Comparison of ENCODE assay signal across 11 cellular contexts in genomic region chr3:158094235-158094916, GRCh38. TPM values are rescaled to one million over a fixed set of nuclear protein-coding genes. Genes with fewer than 3 reads are reported as not detected.
DNase-seq lines count a peak whose midpoint lies in the region; ATAC-seq, FAIRE-seq and TF ChIP-seq lines count a peak whose summit lies in the region.
"Had no signal": no experiment of that assay in that cellular context is flagged by ENCODE, and none has a peak within 500 bp of the region (broad histone marks: within the 10 kb centered on the region; RNA-seq: fewer than 3 reads in every experiment).

No MANE protein-coding gene starts in this region.

- no peak overlapping the region for H2BK5ac ChIP-seq in mesenchymal stem cell (ENCODE audit: low read depth, low read length, poor library complexity, severe bottlenecking)

- peak overlapping the region; percentile 62 for H2AFZ ChIP-seq in mesenchymal stem cell (ENCODE audit: low read depth, low read length)

- H2BK12ac ChIP-seq in mesenchymal stem cell (ENCODE audit: low read length in 2 of 2), result no peak overlapping the region

- no peak overlapping the region for H3K27ac ChIP-seq in mesenchymal stem cell (ENCODE audit: low read length, poor library complexity, severe bottlenecking)
- H3K27ac ChIP-seq: gastroesophageal sphincter had no signal

- no peak for TF ChIP-seq POLR2A in GM12892 (IDR thresholded peaks at IDR 0.05; ENCODE audit: low read depth, low read length)

- no peaks in the 10 kb centered on the region for H3K79me1 ChIP-seq in mesenchymal stem cell (replicated peaks; ENCODE audit: low read length, poor library complexity, severe bottlenecking)

- H2AK5ac ChIP-seq in mesenchymal stem cell (ENCODE audit: low read length, severe bottlenecking), result no peak overlapping the region

- peak overlapping the region in 1 of 2 experiments; percentile 8 for H3K4me3 ChIP-seq in mesenchymal stem cell (ENCODE audit: insufficient read depth in 1 of 2, low read depth in 1 of 2, low read length in 2 of 2)
- H3K4me3 ChIP-seq: gastroesophageal sphincter had no signal

- no peak overlapping the region for H4K8ac ChIP-seq in mesenchymal stem cell (ENCODE audit: low read length)

- peak overlapping the region; percentile 69 for H3K4me2 ChIP-seq in mesenchymal stem cell (ENCODE audit: low read length, poor library complexity, severe bottlenecking)

- H3K4ac ChIP-seq in mesenchymal stem cell (ENCODE audit: low read depth in 1 of 2, low read length in 2 of 2), result no peak overlapping the region

- ATAC-seq in GM21528 (IDR thresholded peaks at IDR 0.05; ENCODE audit: low FRiP score, unreplicated experiment) (peak; percentile 53), HG03457 (IDR thresholded peaks at IDR 0.05; ENCODE audit: unreplicated experiment) (peak; percentile 35)
- ATAC-seq in activated T-helper 17 cell treated with anti-CD3 and anti-CD28 coated beads, Interleukin-2, amount 50 U/mL, for 72 hours (replicated peaks), result no peak
- ATAC-seq: gastroesophageal sphincter had no signal

- H3K18ac ChIP-seq in mesenchymal stem cell (ENCODE audit: low read depth in 1 of 2, low read length in 2 of 2), result no peak overlapping the region

- H4K91ac ChIP-seq in mesenchymal stem cell (ENCODE audit: low read length), result no peak overlapping the region

- H3K4me1 ChIP-seq in mesenchymal stem cell (ENCODE audit: control insufficient read depth, insufficient read depth, low read depth, low read length), result peaks cover 16% of the 10 kb centered on the region

- peaks cover 13 to 72% of the 10 kb centered on the region in 2 experiments for H3K27me3 ChIP-seq in mesenchymal stem cell (ENCODE audit: control insufficient read depth in 1 of 2, insufficient read depth in 1 of 2, low read length in 2 of 2)

- H3K9me3 Mint-ChIP-seq in activated T-helper 17 cell treated with anti-CD3 and anti-CD28 coated beads, Interleukin-2, amount 50 U/mL, for 72 hours, result peaks cover 3% of the 10 kb centered on the region

- no peak overlapping the region for H2BK15ac ChIP-seq in mesenchymal stem cell (ENCODE audit: low read depth, poor library complexity, severe bottlenecking)

- no peak overlapping the region for H3K23ac ChIP-seq in mesenchymal stem cell (ENCODE audit: low read length in 2 of 2)

- no peak overlapping the region for H2BK120ac ChIP-seq in mesenchymal stem cell (ENCODE audit: low read depth, low read length)

- H3K27me3 Mint-ChIP-seq in activated T-helper 17 cell treated with anti-CD3 and anti-CD28 coated beads, Interleukin-2, amount 50 U/mL, for 72 hours, result peaks cover 72% of the 10 kb centered on the region

- H3K9me3 ChIP-seq in mesenchymal stem cell (ENCODE audit: control insufficient read depth, low read length), result no peaks in the 10 kb centered on the region

- H3K4me1 Mint-ChIP-seq in activated T-helper 17 cell treated with anti-CD3 and anti-CD28 coated beads, Interleukin-2, amount 50 U/mL, for 72 hours, result peaks cover 8% of the 10 kb centered on the region

- H3K36me3 ChIP-seq in mesenchymal stem cell (ENCODE audit: control insufficient read depth in 1 of 2, insufficient read depth in 2 of 2, low read depth in 1 of 2, low read length in 2 of 2), result peaks cover 0 to 31% of the 10 kb centered on the region in 2 experiments
- H3K36me3 ChIP-seq: gastroesophageal sphincter had no signal

- no peak overlapping the region for H3K14ac ChIP-seq in mesenchymal stem cell (ENCODE audit: low read length in 2 of 2)

- H3K4me3 Mint-ChIP-seq in activated T-helper 17 cell treated with anti-CD3 and anti-CD28 coated beads, Interleukin-2, amount 50 U/mL, for 72 hours, result no peak overlapping the region

- H3K27ac Mint-ChIP-seq in activated T-helper 17 cell treated with anti-CD3 and anti-CD28 coated beads, Interleukin-2, amount 50 U/mL, for 72 hours, result no peak overlapping the region

- H3K36me3 Mint-ChIP-seq in activated T-helper 17 cell treated with anti-CD3 and anti-CD28 coated beads, Interleukin-2, amount 50 U/mL, for 72 hours (ENCODE audit: low read depth), result peaks cover 10% of the 10 kb centered on the region

- DNase-seq in GM12892 (ENCODE audit: insufficient read length), result no peak
- no peak for DNase-seq in mesenchymal stem cell
- DNase-seq in SHP77 (lab: John Stamatoyannopoulos, UW), result no peak
- no peak for DNase-seq in 8988T
- no peak for DNase-seq in NCI-H82 (lab: John Stamatoyannopoulos, UW)
- DNase-seq: activated gamma-delta T cell, DMS79 had no signal

- 6% methylated on average over 58 of the region's 58 CpGs for WGBS in mesenchymal stem cell

- H3K9ac ChIP-seq in mesenchymal stem cell (ENCODE audit: low read length), result no peak overlapping the region

- peak; percentile 46 for FAIRE-seq in GM12892 (lab: Jason Lieb, UNC)

RNA-seq across cellular contexts. Expression of gene SHOX2, which starts 11.8 kb away (rescaled TPM):
- polyA plus RNA-seq in GM12892 (2012; ENCODE audit: missing spikeins), result 0.17 TPM
- polyA plus RNA-seq in mesenchymal stem cell (2013, experiment 1 of 2), result not detected
- 0.03 TPM for polyA plus RNA-seq in mesenchymal stem cell (2013, experiment 2 of 2)
- total RNA-seq in activated T-helper 17 cell treated with anti-CD3 and anti-CD28 coated beads, Interleukin-2, amount 50 U/mL, for 72 hours, result not detected

RNA-seq across cellular contexts. Expression of gene RSRC1, which starts 15.5 kb away (rescaled TPM):
- polyA plus RNA-seq in GM12892 (2012; ENCODE audit: missing spikeins), result 33.7 TPM
- 17.4 TPM for polyA plus RNA-seq in mesenchymal stem cell (2013, experiment 1 of 2)
- 16.5 TPM for polyA plus RNA-seq in mesenchymal stem cell (2013, experiment 2 of 2)
- total RNA-seq in activated T-helper 17 cell treated with anti-CD3 and anti-CD28 coated beads, Interleukin-2, amount 50 U/mL, for 72 hours, result 10 to 100 TPM; 28.2 to 32.4 TPM
